ENCODE assay signal across 13 cellular contexts in genomic region chr7:28149291-28150101, GRCh38. TPM values are rescaled to one million over a fixed set of nuclear protein-coding genes. Genes with fewer than 3 reads are reported as not detected.
A peak's percentile ranks its signal among the peaks of the same experiment; 100 is the strongest.
DNase-seq lines count a peak whose midpoint lies in the region; ATAC-seq and TF ChIP-seq lines count a peak whose summit lies in the region.
"Had no signal": no experiment of that assay in that cellular context is flagged by ENCODE, and none has a peak within 500 bp of the region (broad histone marks: within the 10 kb centered on the region; RNA-seq: fewer than 3 reads in every experiment).

No MANE protein-coding gene starts in this region.

- no peak overlapping the region for H3K4me2 ChIP-seq in PC-3 (ENCODE audit: low read length)
- H3K4me2 ChIP-seq in hepatocyte, result peak overlapping the region; percentile 33

- DNase-seq in activated T-cell treated with anti-CD3 and anti-CD28 coated beads, Interleukin-2, amount 50 U/mL, for 4 hours, result no peak
- no peak for DNase-seq in activated T-cell treated with anti-CD3 and anti-CD28 coated beads, Interleukin-2, amount 50 U/mL, for 48 hours
- peak; percentile 11 for DNase-seq in PC-3
- no peak for DNase-seq in hepatocyte (ENCODE audit: low spot score)
- no peak for DNase-seq in HUDEP-2 (lab: John Stamatoyannopoulos, UW; ENCODE audit: unreplicated experiment in 76 of 76)
- DNase-seq in H7, result no peak
- DNase-seq in NCI-H2171 treated with DMSO at 0.1 percent for 48 hours (lab: John Stamatoyannopoulos, UW), result no peak
- DNase-seq: CD8-positive, alpha-beta T cell; NCI-H1694; psoas muscle; stimulated activated CD4-positive, alpha-beta T cell treated with anti-CD3 and anti-CD28 coated beads, Interleukin-15, amount 100 ng/mL, for 24 hours; trophoblast cell had no signal

- no peaks in the 10 kb centered on the region for H3K9me2 ChIP-seq in PC-3 (replicated peaks; ENCODE audit: low read length)
- H3K9me2 ChIP-seq in hepatocyte (replicated peaks; ENCODE audit: insufficient read depth), result no peaks in the 10 kb centered on the region

- no peaks in the 10 kb centered on the region for H3F3A ChIP-seq in PC-3 (ENCODE audit: low read length, unreplicated experiment)

- WGBS in hepatocyte (ENCODE audit: low lambda C conversion rate, missing lambda C conversion rate), result 62% methylated on average over 8 of the region's 8 CpGs
- WGBS in thymus, result 94% methylated on average over 8 of the region's 8 CpGs

- no peak overlapping the region for H3K9ac ChIP-seq in PC-3 (ENCODE audit: low read length)

- H3K9me3 ChIP-seq in PC-3 (ENCODE audit: low read length), result no peaks in the 10 kb centered on the region
- no peaks in the 10 kb centered on the region for H3K9me3 ChIP-seq in hepatocyte (ENCODE audit: low read depth)
- H3K9me3 ChIP-seq in thymus (ENCODE audit: control insufficient read depth), result no peaks in the 10 kb centered on the region
- H3K9me3 ChIP-seq: psoas muscle had no signal

- no peaks in the 10 kb centered on the region for H4K20me1 ChIP-seq in PC-3 (ENCODE audit: low read length)
- no peaks in the 10 kb centered on the region for H4K20me1 ChIP-seq in hepatocyte (ENCODE audit: insufficient read depth, poor library complexity, severe bottlenecking)

- peaks cover 22% of the 10 kb centered on the region for H3K36me3 Mint-ChIP-seq in activated T-cell treated with anti-CD3 and anti-CD28 coated beads, Interleukin-2, amount 50 U/mL, for 4 hours (ENCODE audit: insufficient read depth)
- H3K36me3 Mint-ChIP-seq: CD8-positive, alpha-beta T cell had no signal

- H3K4me3 Mint-ChIP-seq in activated T-cell treated with anti-CD3 and anti-CD28 coated beads, Interleukin-2, amount 50 U/mL, for 4 hours, result peak overlapping the region; percentile 41
- H3K4me3 Mint-ChIP-seq: CD8-positive, alpha-beta T cell had no signal

- H3K27ac ChIP-seq in PC-3 (ENCODE audit: low read length), result no peak overlapping the region
- peak overlapping the region; percentile 47 for H3K27ac ChIP-seq in hepatocyte
- H3K27ac ChIP-seq in thymus (ENCODE audit: low read depth), result peak overlapping the region; percentile 31
- H3K27ac ChIP-seq: psoas muscle had no signal

- POLR2A ChIA-PET in PC-3 (lab: Charles Lee; ENCODE audit: unreplicated experiment), result no interaction called here

- H3K27me3 Mint-ChIP-seq in activated T-cell treated with anti-CD3 and anti-CD28 coated beads, Interleukin-2, amount 50 U/mL, for 4 hours (ENCODE audit: low read depth), result no peaks in the 10 kb centered on the region

- H3K79me2 ChIP-seq in PC-3 (ENCODE audit: low read length) (0 out of 2 replicates have a peak, but pooled peaks cover 4% of the 10 kb centered on the region), hepatocyte (peaks cover 19% of the 10 kb centered on the region)

- BruUV-seq in PC-3 (replicated peaks; lab: Mats Ljungman, UMichigan), result no TSS peak

- TF ChIP-seq CTCF in PC-3 (conservative IDR thresholded peaks at IDR 0.05; ENCODE audit: low read depth, low read length) (no peak), hepatocyte (IDR thresholded peaks at IDR 0.05; ENCODE audit: poor library complexity) (no peak)

- H3K4me1 ChIP-seq in PC-3 (ENCODE audit: insufficient read depth, low read length), result peaks cover 18% of the 10 kb centered on the region
- H3K4me1 ChIP-seq in hepatocyte (ENCODE audit: insufficient read depth), result no peaks in the 10 kb centered on the region
- H3K4me1 ChIP-seq in thymus (ENCODE audit: control insufficient read depth, insufficient read depth, low read length), result no peaks in the 10 kb centered on the region

- H2AFZ ChIP-seq in PC-3 (ENCODE audit: low read length) (no peak overlapping the region), hepatocyte (no peak overlapping the region)

- H3K36me3 ChIP-seq in PC-3 (ENCODE audit: low read depth, low read length) (no peaks in the 10 kb centered on the region), hepatocyte (replicated peaks; ENCODE audit: insufficient read depth, low read depth) (no peaks in the 10 kb centered on the region), thymus (ENCODE audit: control insufficient read depth, insufficient read depth) (no peaks in the 10 kb centered on the region), H7 (replicated peaks; ENCODE audit: control insufficient read depth, insufficient read depth, low read length) (no peaks in the 10 kb centered on the region)

- intact Hi-C loops in PC-3 (cut with micrococcal nuclease), result no loop called here

- no peak for ATAC-seq in activated T-cell treated with anti-CD3 and anti-CD28 coated beads, Interleukin-2, amount 50 U/mL, for 4 hours
- no peak for ATAC-seq in PC-3
- ATAC-seq: CD8-positive, alpha-beta T cell; psoas muscle had no signal

- H3K27me3 ChIP-seq in PC-3 (ENCODE audit: low read length) (no peaks in the 10 kb centered on the region), hepatocyte (no peaks in the 10 kb centered on the region), thymus (ENCODE audit: control insufficient read depth, insufficient read depth) (no peaks in the 10 kb centered on the region), H7 (ENCODE audit: control insufficient read depth, insufficient read depth, low read length) (no peaks in the 10 kb centered on the region)

- no peaks in the 10 kb centered on the region for H3K9me3 Mint-ChIP-seq in activated T-cell treated with anti-CD3 and anti-CD28 coated beads, Interleukin-2, amount 50 U/mL, for 4 hours
- H3K9me3 Mint-ChIP-seq: CD8-positive, alpha-beta T cell had no signal

- peaks cover 47% of the 10 kb centered on the region for H3K4me1 Mint-ChIP-seq in activated T-cell treated with anti-CD3 and anti-CD28 coated beads, Interleukin-2, amount 50 U/mL, for 4 hours (ENCODE audit: low read depth)

- CTCF ChIA-PET in PC-3 (lab: Charles Lee), result no interaction called here

- no peak overlapping the region for H3K4me3 ChIP-seq in PC-3 (ENCODE audit: low read length)
- H3K4me3 ChIP-seq in hepatocyte, result no peak overlapping the region
- H3K4me3 ChIP-seq in thymus (ENCODE audit: low read length), result no peak overlapping the region
- no peak overlapping the region for H3K4me3 ChIP-seq in H7 (ENCODE audit: insufficient read depth, low read depth, low read length)
- H3K4me3 ChIP-seq: psoas muscle had no signal

RNA-seq across cellular contexts. Expression of gene JAZF1, which starts 31.1 kb away (rescaled TPM):
- total RNA-seq in activated T-cell treated with anti-CD3 and anti-CD28 coated beads, Interleukin-2, amount 50 U/mL, for 4 hours, result 10 to 100 TPM; 14.9 to 19.3 (median 19.0) TPM
- total RNA-seq in PC-3 (2014; rRNA removed) (2.2 and 2.3 TPM in 2 replicates), hepatocyte (8.7 and 12.1 TPM in 2 replicates)
- polyA plus RNA-seq in hepatocyte (8.9 and 9.5 TPM in 2 replicates), thymus (14.5 TPM)
- total RNA-seq in H7 (2014; rRNA removed; shearing (Covaris generic)), result 11.3 and 13.5 TPM in 2 replicates
